8 cellular contexts compared by ENCODE assay signal in the genomic region with DNA sequence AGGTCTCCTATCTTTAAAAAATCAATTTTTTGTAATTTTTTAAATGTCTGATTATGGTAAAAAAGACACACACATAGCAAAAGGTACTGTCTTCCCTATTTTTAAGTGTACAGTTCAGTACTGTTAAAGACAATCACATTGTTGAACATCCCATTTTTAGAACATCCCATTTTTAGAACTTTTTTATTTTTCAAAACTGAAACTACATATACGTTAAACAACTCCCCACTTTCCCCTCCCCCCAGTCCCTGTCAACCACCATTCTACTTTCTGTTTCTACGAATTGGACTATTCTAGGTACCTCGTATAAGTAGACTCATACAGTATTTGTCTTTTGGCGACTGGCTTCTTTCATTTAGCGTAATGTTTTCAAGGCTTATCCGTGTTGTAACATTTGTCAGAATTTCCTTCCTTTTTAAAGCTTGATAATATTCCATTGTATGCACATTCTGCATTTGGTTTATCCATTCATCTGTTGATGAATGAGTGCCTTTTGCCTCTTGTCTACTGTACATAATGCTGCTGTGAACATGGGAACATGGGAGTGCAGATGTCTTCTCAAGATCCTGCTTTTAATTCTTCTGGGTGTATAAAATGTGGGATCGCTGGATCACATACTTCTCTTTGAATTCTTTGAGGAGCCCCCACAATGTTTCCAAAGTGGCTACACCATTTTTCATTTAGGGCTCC.
DNase-seq lines count a peak whose midpoint lies in the region; ATAC-seq and TF ChIP-seq lines count a peak whose summit lies in the region.

No MANE protein-coding gene starts in this region.

- H3K4me3 ChIP-seq in testis, result no peak overlapping the region

- no peak for TF ChIP-seq CTCF in testis (IDR thresholded peaks at IDR 0.05)

- intact Hi-C loops in Right ventricle myocardium inferior (cut with DNase I) (no loop called here), testis (cut with DNase I; ENCODE audit: low total_unique reads) (no loop called here)

- H3K27me3 ChIP-seq in testis, result no peaks in the 10 kb centered on the region

- H3K36me3 ChIP-seq in testis (ENCODE audit: low read depth, missing control alignments), result no peaks in the 10 kb centered on the region

- no peaks in the 10 kb centered on the region for H3K4me1 ChIP-seq in testis

- H3K9me3 ChIP-seq in testis, result no peaks in the 10 kb centered on the region

- peak; percentile 35 for DNase-seq in activated T-cell treated with anti-CD3 and anti-CD28 coated beads for 4 hours
- DNase-seq in stimulated activated CD4-positive, alpha-beta T cell treated with anti-CD3 and anti-CD28 coated beads, Interleukin-4, amount 100 ng/mL, for 48 hours (ENCODE audit: low read depth in 2 of 2), result peak; percentile 21 to 38
- DNase-seq in kidney glomerular epithelial cell (lab: John Stamatoyannopoulos, UW), result no peak
- DNase-seq in GF-D8 (lab: John Stamatoyannopoulos, UW), result no peak
- DNase-seq in Right ventricle myocardium inferior (ENCODE audit: missing footprints), result no peak
- DNase-seq in testis, result no peak

- ATAC-seq in GM19395 (IDR thresholded peaks at IDR 0.05; ENCODE audit: unreplicated experiment) (peak; percentile 90), HG03066 (IDR thresholded peaks at IDR 0.05; ENCODE audit: low read depth, unreplicated experiment) (peak; percentile 80), Right ventricle myocardium inferior (no peak)

- no peak for TF ChIP-seq POLR2A in testis (IDR thresholded peaks at IDR 0.05)

- 80 to 82% methylated on average over 7 of the region's 7 CpGs for WGBS in testis, 2 donors

- H3K27ac ChIP-seq in testis, result no peak overlapping the region

Comparison
In these comparisons a context has a peak if more than half of its experiments do, and no peak if none do; other contexts are left out.
1. DNase-seq: peak in activated T-cell treated with anti-CD3 and anti-CD28 coated beads for 4 hours (single experiment) and stimulated activated CD4-positive, alpha-beta T cell treated with anti-CD3 and anti-CD28 coated beads, Interleukin-4, amount 100 ng/mL, for 48 hours (2 of 2); none in kidney glomerular epithelial cell (single experiment), GF-D8 (single experiment), Right ventricle myocardium inferior (single experiment) and testis (single experiment).